Comparison of ENCODE assay signal across 1 cellular context in the genomic region with DNA sequence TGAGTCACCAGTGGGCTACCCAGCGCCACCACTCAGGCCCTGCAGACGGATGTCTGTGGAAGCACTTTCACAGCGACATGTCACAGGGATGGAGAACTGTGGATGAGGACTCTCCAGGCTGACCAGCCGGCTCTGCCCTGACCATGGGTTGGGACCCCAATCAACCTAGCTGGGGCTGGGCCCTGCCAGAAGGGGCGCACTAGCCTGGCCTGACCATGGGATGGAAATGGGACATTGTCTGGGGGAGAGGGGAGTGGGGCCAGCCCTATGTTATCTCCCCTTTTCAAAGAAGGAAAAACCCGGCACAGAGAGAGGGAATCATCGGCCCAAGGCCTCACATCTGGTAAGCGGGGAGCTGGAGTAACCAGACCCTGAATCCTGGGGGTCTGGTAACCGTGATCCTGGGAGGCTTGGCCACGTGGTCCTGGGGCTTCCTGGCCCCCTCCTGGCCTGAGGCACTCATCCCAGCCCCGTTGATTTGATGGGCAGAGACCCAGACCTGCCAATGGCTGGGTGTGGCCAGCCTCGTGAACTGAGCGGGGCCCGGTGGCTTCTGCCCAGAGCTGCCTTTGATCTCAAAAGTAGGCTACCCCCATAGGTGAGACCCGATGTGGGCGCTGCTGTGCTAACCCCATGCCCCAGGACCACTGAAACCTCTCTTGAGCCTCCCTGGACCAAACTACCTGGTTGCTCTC.
TF ChIP-seq lines count a peak whose summit lies in the region.

No MANE protein-coding gene starts in this region.

TF ChIP-seq in GM23338, 12 proteins besides CTCF, POLR2A, EP300 and RAD21 (continued from another document):
- TF ChIP-seq, protein P1, sequence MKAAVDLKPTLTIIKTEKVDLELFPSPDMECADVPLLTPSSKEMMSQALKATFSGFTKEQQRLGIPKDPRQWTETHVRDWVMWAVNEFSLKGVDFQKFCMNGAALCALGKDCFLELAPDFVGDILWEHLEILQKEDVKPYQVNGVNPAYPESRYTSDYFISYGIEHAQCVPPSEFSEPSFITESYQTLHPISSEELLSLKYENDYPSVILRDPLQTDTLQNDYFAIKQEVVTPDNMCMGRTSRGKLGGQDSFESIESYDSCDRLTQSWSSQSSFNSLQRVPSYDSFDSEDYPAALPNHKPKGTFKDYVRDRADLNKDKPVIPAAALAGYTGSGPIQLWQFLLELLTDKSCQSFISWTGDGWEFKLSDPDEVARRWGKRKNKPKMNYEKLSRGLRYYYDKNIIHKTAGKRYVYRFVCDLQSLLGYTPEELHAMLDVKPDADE (IDR thresholded peaks at IDR 0.05): no peak
- TF ChIP-seq JUNB (IDR thresholded peaks at IDR 0.05; ENCODE audit: unreplicated experiment): no peak
TF ChIP-seq in GM23338: peak in this region for 0.
